ENCODE assay signal across 5 cellular contexts in the genomic region with DNA sequence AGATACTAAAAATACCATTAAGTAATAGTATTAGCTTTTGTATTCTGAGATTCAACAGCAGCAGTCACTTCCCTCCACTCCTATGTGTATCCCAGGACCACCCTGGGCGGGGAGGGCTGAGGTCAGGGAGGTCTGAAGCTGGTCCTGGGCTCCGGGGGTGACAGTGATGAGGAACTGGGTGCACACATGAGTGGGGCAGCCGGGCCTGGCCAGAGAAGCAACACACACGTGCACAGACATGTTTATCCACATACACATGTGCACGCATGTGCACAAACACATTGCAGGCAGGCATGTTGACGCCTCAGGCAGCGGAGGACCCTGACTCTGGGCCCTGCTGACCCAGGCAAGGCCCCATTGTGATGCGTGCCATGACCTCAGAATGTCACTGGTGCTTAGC. TPM values are rescaled to one million over a fixed set of nuclear protein-coding genes. Genes with fewer than 3 reads are reported as not detected.
"Had no signal": no experiment of that assay in that cellular context is flagged by ENCODE, and none has a peak within 500 bp of the region (broad histone marks: within the 10 kb centered on the region; RNA-seq: fewer than 3 reads in every experiment).

No MANE protein-coding gene starts in this region.

RNA-seq across cellular contexts. Expression of a gene that starts 12.6 kb away (rescaled TPM):
- total RNA-seq: HT-29, IMR-90, NCI-H460, RPMI7951, SJCRH30 had no signal

RNA-seq across cellular contexts. Expression of a gene that starts 50.1 kb away (rescaled TPM):
- total RNA-seq: NCI-H460 had no signal
